14 cellular contexts compared by ENCODE assay signal in the genomic region with DNA sequence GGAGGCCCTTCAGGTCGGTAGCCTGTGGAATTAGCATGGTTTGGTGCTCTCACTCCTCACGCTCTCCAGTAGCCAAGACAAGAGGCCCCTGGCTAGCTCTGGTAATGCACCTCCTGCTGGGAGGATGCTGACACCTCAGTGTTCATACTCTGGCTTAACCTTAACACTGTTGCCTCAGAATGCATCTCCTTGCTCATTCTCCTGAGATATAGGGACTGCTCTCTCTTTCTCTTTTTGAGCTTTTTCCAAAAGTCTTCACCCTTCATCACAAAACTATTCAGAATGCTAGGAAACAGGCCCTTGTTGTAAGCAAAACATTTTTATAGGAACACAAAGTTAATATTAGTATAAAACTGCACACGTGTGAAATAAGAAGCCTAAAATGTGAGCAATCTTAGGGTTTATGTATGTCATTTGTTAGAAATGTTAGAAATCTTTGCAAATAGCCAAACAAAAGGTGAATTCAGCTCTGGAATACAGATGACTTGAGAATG. TPM values are rescaled to one million over a fixed set of nuclear protein-coding genes. Genes with fewer than 3 reads are reported as not detected.
DNase-seq lines count a peak whose midpoint lies in the region; FAIRE-seq and TF ChIP-seq lines count a peak whose summit lies in the region.
"Had no signal": no experiment of that assay in that cellular context is flagged by ENCODE, and none has a peak within 500 bp of the region (broad histone marks: within the 10 kb centered on the region; RNA-seq: fewer than 3 reads in every experiment).

No MANE protein-coding gene starts in this region.

- H2AFZ ChIP-seq in keratinocyte (ENCODE audit: control insufficient read depth, low read length): no peak overlapping the region

- TF ChIP-seq CTCF in GM12873 (IDR thresholded peaks at IDR 0.05; ENCODE audit: insufficient read depth, low read depth, low read length, missing control alignments) (peak; percentile 21), keratinocyte (optimal IDR thresholded peaks at IDR 0.05 in 1 of 3, IDR thresholded peaks at IDR 0.05 in 1 of 3, conservative IDR thresholded peaks at IDR 0.05 in 1 of 3; ENCODE audit: extremely low read depth in 1 of 3, insufficient read depth in 2 of 3, low read length in 3 of 3) (peak; percentile 27 to 47 (median 39))

- H3K4me3 ChIP-seq in keratinocyte (ENCODE audit: control insufficient read depth in 2 of 3, extremely low read depth in 1 of 3, insufficient read depth in 2 of 3, low read depth in 1 of 3, low read length in 3 of 3): no peak overlapping the region
- H3K4me3 ChIP-seq: coronary artery, GM12878, heart left ventricle had no signal

- no peaks in the 10 kb centered on the region for H3K79me2 ChIP-seq in keratinocyte (ENCODE audit: control insufficient read depth, insufficient read depth, low read length)

- no peaks in the 10 kb centered on the region for H3K9me1 ChIP-seq in keratinocyte (ENCODE audit: control insufficient read depth, extremely low read depth, insufficient read depth, low read length)

- DNase-seq in 8988T (peak; percentile 37), amniotic epithelial cell (ENCODE audit: low read depth) (peak; percentile 29), keratinocyte (ENCODE audit: low read depth, low spot score) (no peak), RKO (ENCODE audit: low spot score) (no peak), NCI-H446 (lab: John Stamatoyannopoulos, UW) (no peak)
- no peak for DNase-seq in activated naive CD4-positive, alpha-beta T cell (lab: John Stamatoyannopoulos, UW)
- DNase-seq in activated naive CD4-positive, alpha-beta T cell treated with anti-CD3 and anti-CD28 coated beads, Interleukin-2, amount 50 U/mL, for 16 hours: no peak
- DNase-seq: activated B cell treated with CpG ODN at 0.5 μM for 24 hours, heart left ventricle, midbrain had no signal

- no peak for FAIRE-seq in keratinocyte (lab: Jason Lieb, UNC)
- FAIRE-seq: GM12878 had no signal

- H3K27ac ChIP-seq in keratinocyte (ENCODE audit: control insufficient read depth, insufficient read depth, low read length): no peak overlapping the region
- H3K27ac ChIP-seq: C4-2B had no signal

- dilution Hi-C loops in keratinocyte (cut with MboI; ENCODE audit: extremely low pct_ligation_motif_present, low sequenced_read_pairs): no loop called here

- no peaks in the 10 kb centered on the region for H3K36me3 ChIP-seq in keratinocyte (ENCODE audit: control insufficient read depth in 2 of 2, extremely low read depth in 1 of 2, insufficient read depth in 2 of 2, low read length in 2 of 2)
- H3K36me3 ChIP-seq: heart left ventricle had no signal

- H3K9me3 ChIP-seq in keratinocyte (ENCODE audit: control insufficient read depth, low read depth, low read length): no peaks in the 10 kb centered on the region
- H3K9me3 ChIP-seq: heart left ventricle had no signal

- H4K20me1 ChIP-seq in keratinocyte (ENCODE audit: control insufficient read depth, extremely low read depth, insufficient read depth, low read length): no peaks in the 10 kb centered on the region

- H3K4me2 ChIP-seq in keratinocyte (ENCODE audit: control insufficient read depth, extremely low read depth, insufficient read depth, low read depth, low read length): no peak overlapping the region

- no peak overlapping the region for H3K9ac ChIP-seq in keratinocyte (ENCODE audit: control insufficient read depth, extremely low read depth, insufficient read depth, low read length)

- peaks cover 6% of the 10 kb centered on the region for H3K4me1 ChIP-seq in keratinocyte (ENCODE audit: control insufficient read depth, extremely low read depth, insufficient read depth, low read length)
- H3K4me1 ChIP-seq: heart left ventricle had no signal

- no peaks in the 10 kb centered on the region for H3K27me3 ChIP-seq in keratinocyte (ENCODE audit: control insufficient read depth, extremely low read depth, insufficient read depth, low read length)
- H3K27me3 ChIP-seq: heart left ventricle had no signal

RNA-seq across cellular contexts. Expression of gene IMPA2, which starts 17.3 kb away (rescaled TPM):
- polyA plus RNA-seq in keratinocyte: 9.9 to 18.7 TPM (median 17.6 TPM) in 3 replicates
- polyA plus RNA-seq in keratinocyte (2011; ENCODE audit: low read depth): 66.4 TPM
- 11.2 and 14.0 TPM in 2 replicates for polyA plus RNA-seq in keratinocyte (2011; cell fraction: cytosol; rRNA removed)
- polyA plus RNA-seq in keratinocyte (2011; cell fraction: nucleus; rRNA removed): 11.4 TPM in 2 replicates
- 11.0 and 143 TPM in 2 replicates for polyA plus RNA-seq in keratinocyte (2012; ENCODE audit: low replicate concordance)
- polyA minus RNA-seq in keratinocyte: 12.0 to 15.1 TPM (median 12.1 TPM) in 3 replicates
- 12.5 TPM for polyA minus RNA-seq in keratinocyte (2011; cell fraction: cytosol; rRNA and poly(A)+ RNA removed)
- polyA minus RNA-seq in keratinocyte (2011; cell fraction: nucleus; rRNA and poly(A)+ RNA removed): 4.2 and 4.6 TPM in 2 replicates

RNA-seq across cellular contexts. Expression of gene MPPE1, which starts 55.9 kb away (rescaled TPM):
- 14.4 to 25.0 TPM (median 21.0 TPM) in 3 replicates for polyA plus RNA-seq in keratinocyte
- 34.4 TPM for polyA plus RNA-seq in keratinocyte (2011; ENCODE audit: low read depth)
- 11.2 and 12.1 TPM in 2 replicates for polyA plus RNA-seq in keratinocyte (2011; cell fraction: cytosol; rRNA removed)
- 37.7 and 41.5 TPM in 2 replicates for polyA plus RNA-seq in keratinocyte (2011; cell fraction: nucleus; rRNA removed)
- 23.3 and 39.4 TPM in 2 replicates for polyA plus RNA-seq in keratinocyte (2012; ENCODE audit: low replicate concordance)
- polyA minus RNA-seq in keratinocyte: 8.7 to 15.7 TPM (median 15.1 TPM) in 3 replicates
- 10.9 TPM for polyA minus RNA-seq in keratinocyte (2011; cell fraction: cytosol; rRNA and poly(A)+ RNA removed)
- polyA minus RNA-seq in keratinocyte (2011; cell fraction: nucleus; rRNA and poly(A)+ RNA removed): 17.3 and 35.8 TPM in 2 replicates

Comparison
In these comparisons a context has a peak if more than half of its experiments do, and no peak if none do; other contexts are left out.
1. DNase-seq: peak in 8988T (single experiment) and amniotic epithelial cell (single experiment); none in keratinocyte (single experiment), activated naive CD4-positive, alpha-beta T cell (0 of 4), RKO (single experiment), NCI-H446 (0 of 2) and activated naive CD4-positive, alpha-beta T cell treated with anti-CD3 and anti-CD28 coated beads, Interleukin-2, amount 50 U/mL, for 16 hours (single experiment).